ENCODE assay signal across 9 cellular contexts in genomic region chr6:39389372-39389767, GRCh38.
A peak's percentile ranks its signal among the peaks of the same experiment; 100 is the strongest.
DNase-seq lines count a peak whose midpoint lies in the region; ATAC-seq and TF ChIP-seq lines count a peak whose summit lies in the region.
"Had no signal": no experiment of that assay in that cellular context is flagged by ENCODE, and none has a peak within 500 bp of the region (broad histone marks: within the 10 kb centered on the region; RNA-seq: fewer than 3 reads in every experiment).

No MANE protein-coding gene starts in this region.

- no peak overlapping the region for H3K27ac ChIP-seq in esophagus muscularis mucosa (replicated peaks in 1 of 4)

- H3K9me3 Mint-ChIP-seq in neural crest cell: no peaks in the 10 kb centered on the region
- H3K9me3 Mint-ChIP-seq: central memory CD8-positive, alpha-beta T cell had no signal

- H3K27me3 ChIP-seq in esophagus muscularis mucosa: no peaks in the 10 kb centered on the region

- no peaks in the 10 kb centered on the region for H3K4me1 Mint-ChIP-seq in neural crest cell
- H3K4me1 Mint-ChIP-seq: central memory CD8-positive, alpha-beta T cell had no signal

- 73% methylated on average over 4 of the region's 4 CpGs for WGBS in esophagus muscularis mucosa

- H3K27me3 Mint-ChIP-seq in neural crest cell (ENCODE audit: low read depth): no peaks in the 10 kb centered on the region

- no peak for ATAC-seq in GM21367 (IDR thresholded peaks at IDR 0.05; ENCODE audit: unreplicated experiment)
- ATAC-seq in HG02840 (IDR thresholded peaks at IDR 0.05; ENCODE audit: low FRiP score, unreplicated experiment): no peak

- TF ChIP-seq POLR2A in esophagus muscularis mucosa (IDR thresholded peaks at IDR 0.05; ENCODE audit: low read depth): no peak

- no peaks in the 10 kb centered on the region for H3K36me3 Mint-ChIP-seq in neural crest cell (ENCODE audit: low read depth)

- H3K4me3 ChIP-seq in LNCaP clone FGC (ENCODE audit: low read depth, low read length) (no peak overlapping the region), esophagus muscularis mucosa (no peak overlapping the region)

- TF ChIP-seq CTCF in GM12872 (IDR thresholded peaks at IDR 0.05; ENCODE audit: insufficient read depth, low read depth, low read length) (peak; percentile 36; the same call in 1 of the 3 replicates), LNCaP clone FGC (IDR thresholded peaks at IDR 0.05; ENCODE audit: control insufficient read depth, extremely low read depth, insufficient read depth) (0 out of 2 replicates have a peak, but pooled peaks have one; percentile 20), esophagus muscularis mucosa (IDR thresholded peaks at IDR 0.05) (peak in 1 of 3 experiments; percentile 27), neural crest cell (conservative IDR thresholded peaks at IDR 0.05) (peak; percentile 33)

- intact Hi-C loops in esophagus muscularis mucosa (cut with DNase I): no loop called here

- no peak overlapping the region for H3K27ac Mint-ChIP-seq in neural crest cell (ENCODE audit: unreplicated experiment)

- TF ChIP-seq EP300 in esophagus muscularis mucosa (IDR thresholded peaks at IDR 0.05): no peak

- H3K9me3 ChIP-seq in esophagus muscularis mucosa: no peaks in the 10 kb centered on the region

- H3K4me3 Mint-ChIP-seq in neural crest cell: no peak overlapping the region
- H3K4me3 Mint-ChIP-seq: central memory CD8-positive, alpha-beta T cell had no signal

- H3K36me3 ChIP-seq in esophagus muscularis mucosa: no peaks in the 10 kb centered on the region

- H3K4me1 ChIP-seq in esophagus muscularis mucosa: peaks cover 0 to 33% (median 26%) of the 10 kb centered on the region in 4 donors

- DNase-seq in LNCaP clone FGC (ENCODE audit: low read depth) (no peak), esophagus muscularis mucosa (ENCODE audit: extremely low spot score) (peak; percentile 60), neural crest cell (ENCODE audit: low read depth, low spot score) (no peak), ureter (ENCODE audit: low spot score) (no peak)
- DNase-seq in stimulated activated naive CD4-positive, alpha-beta T cell treated with Interleukin-2 at 50 U/mL for 16 hours (lab: John Stamatoyannopoulos, UW): no peak
